Comparison of ENCODE assay signal across 1 cellular context in genomic region chr11:86202013-86202336, GRCh38.
TF ChIP-seq lines count a peak whose summit lies in the region.

No MANE protein-coding gene starts in this region.

TF ChIP-seq in GM23338, 12 proteins besides CTCF, POLR2A, EP300 and RAD21 (continued from another document):
- no peak for TF ChIP-seq REST (IDR thresholded peaks at IDR 0.05; ENCODE audit: unreplicated experiment)
- no peak for TF ChIP-seq CREB1 (CRISPR knock-in tag; IDR thresholded peaks at IDR 0.05; ENCODE audit: low read depth)
- TF ChIP-seq EZH2 (IDR thresholded peaks at IDR 0.05; ENCODE audit: low read depth, unreplicated experiment), result no peak
- TF ChIP-seq ETS1 (IDR thresholded peaks at IDR 0.05), result no peak
- no peak for TF ChIP-seq POLR2AphosphoS5 (IDR thresholded peaks at IDR 0.05; ENCODE audit: low read depth)
- no peak for TF ChIP-seq EZH2phosphoT487 (IDR thresholded peaks at IDR 0.05; ENCODE audit: unreplicated experiment)
